1 cellular context compared by ENCODE assay signal in the genomic region with DNA sequence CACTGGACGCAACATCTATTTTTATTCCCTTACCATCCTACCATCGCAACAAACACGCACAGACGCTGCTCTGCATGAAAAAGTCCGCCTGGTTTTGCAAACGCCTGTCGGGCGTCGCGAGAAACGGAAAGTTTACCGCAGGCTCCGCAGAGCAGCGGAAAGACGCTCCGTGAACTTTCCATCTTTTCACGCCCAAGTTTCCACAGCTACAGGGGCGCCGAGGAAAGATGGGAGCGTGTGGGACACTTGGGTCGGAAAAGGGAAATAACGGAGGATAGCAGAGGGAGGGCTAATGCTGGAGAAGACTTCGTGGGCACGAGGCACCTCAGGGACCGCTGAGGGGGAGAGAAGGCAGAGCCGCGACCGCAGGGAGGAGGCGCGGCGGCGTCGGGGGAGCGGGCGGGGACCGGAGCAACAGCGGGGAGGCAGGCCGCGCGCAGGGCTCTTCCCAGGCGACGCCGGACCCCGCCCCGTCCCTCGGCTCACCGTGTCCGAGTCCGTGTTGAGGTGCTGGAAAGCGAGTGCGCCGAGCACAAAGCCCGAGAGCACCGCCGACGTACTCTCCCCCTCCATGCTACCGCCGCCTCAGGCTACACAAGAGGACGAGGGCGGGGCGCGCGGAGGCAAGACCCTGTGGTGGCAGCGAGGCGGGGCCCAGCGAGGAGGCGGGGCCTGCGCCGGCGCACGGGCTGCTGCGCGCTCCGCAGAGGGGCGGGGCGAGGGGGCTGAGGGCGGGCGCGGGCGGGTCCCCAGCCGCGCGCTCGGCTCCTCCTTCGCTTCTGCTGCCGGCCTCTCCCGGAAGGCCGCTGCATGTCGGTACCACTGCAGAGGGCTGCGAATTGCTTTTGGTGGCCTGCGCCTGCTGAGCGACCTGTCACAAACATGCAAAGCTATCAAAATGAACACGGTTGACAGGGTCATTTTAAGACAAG.
TF ChIP-seq lines count a peak whose summit lies in the region.

ABRAXAS1 (minus strand) TSS at position 601 of the 932 bp plus-strand sequence; CDS start at position 573, 28 bp downstream.

TF ChIP-seq in K562, 482 proteins besides CTCF, POLR2A, EP300 and RAD21 (continued from another document and continues in another):
- peak; percentile 53; the same call in 1 of the 2 replicates for TF ChIP-seq ZFP91 (CRISPR knock-in tag; IDR thresholded peaks at IDR 0.05)
- TF ChIP-seq ZNF41 (CRISPR knock-in tag; conservative IDR thresholded peaks at IDR 0.05), result no peak
- TF ChIP-seq, protein P1, sequence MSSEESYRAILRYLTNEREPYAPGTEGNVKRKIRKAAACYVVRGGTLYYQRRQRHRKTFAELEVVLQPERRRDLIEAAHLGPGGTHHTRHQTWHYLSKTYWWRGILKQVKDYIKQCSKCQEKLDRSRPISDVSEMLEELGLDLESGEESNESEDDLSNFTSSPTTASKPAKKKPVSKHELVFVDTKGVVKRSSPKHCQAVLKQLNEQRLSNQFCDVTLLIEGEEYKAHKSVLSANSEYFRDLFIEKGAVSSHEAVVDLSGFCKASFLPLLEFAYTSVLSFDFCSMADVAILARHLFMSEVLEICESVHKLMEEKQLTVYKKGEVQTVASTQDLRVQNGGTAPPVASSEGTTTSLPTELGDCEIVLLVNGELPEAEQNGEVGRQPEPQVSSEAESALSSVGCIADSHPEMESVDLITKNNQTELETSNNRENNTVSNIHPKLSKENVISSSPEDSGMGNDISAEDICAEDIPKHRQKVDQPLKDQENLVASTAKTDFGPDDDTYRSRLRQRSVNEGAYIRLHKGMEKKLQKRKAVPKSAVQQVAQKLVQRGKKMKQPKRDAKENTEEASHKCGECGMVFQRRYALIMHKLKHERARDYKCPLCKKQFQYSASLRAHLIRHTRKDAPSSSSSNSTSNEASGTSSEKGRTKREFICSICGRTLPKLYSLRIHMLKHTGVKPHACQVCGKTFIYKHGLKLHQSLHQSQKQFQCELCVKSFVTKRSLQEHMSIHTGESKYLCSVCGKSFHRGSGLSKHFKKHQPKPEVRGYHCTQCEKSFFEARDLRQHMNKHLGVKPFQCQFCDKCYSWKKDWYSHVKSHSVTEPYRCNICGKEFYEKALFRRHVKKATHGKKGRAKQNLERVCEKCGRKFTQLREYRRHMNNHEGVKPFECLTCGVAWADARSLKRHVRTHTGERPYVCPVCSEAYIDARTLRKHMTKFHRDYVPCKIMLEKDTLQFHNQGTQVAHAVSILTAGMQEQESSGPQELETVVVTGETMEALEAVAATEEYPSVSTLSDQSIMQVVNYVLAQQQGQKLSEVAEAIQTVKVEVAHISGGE (CRISPR knock-in tag; IDR thresholded peaks at IDR 0.05), result peak; percentile 64 to 96 (median 77); a peak in 5 of 6 replicates
- 0 out of 2 replicates have a peak, but pooled peaks have one; percentile 40 for TF ChIP-seq ZBED1 (IDR thresholded peaks at IDR 0.05)
- no peak for TF ChIP-seq ZNF707 (CRISPR knock-in tag; conservative IDR thresholded peaks at IDR 0.05)
- peak; percentile 74 for TF ChIP-seq SP1 (CRISPR knock-in tag; IDR thresholded peaks at IDR 0.05)
- TF ChIP-seq, protein P2, sequence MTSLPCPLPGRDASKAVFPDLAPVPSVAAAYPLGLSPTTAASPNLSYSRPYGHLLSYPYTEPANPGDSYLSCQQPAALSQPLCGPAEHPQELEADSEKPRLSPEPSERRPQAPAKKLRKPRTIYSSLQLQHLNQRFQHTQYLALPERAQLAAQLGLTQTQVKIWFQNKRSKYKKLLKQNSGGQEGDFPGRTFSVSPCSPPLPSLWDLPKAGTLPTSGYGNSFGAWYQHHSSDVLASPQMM (CRISPR knock-in tag; IDR thresholded peaks at IDR 0.05), result no peak
- peak; percentile 57; the same call in 1 of the 2 replicates for TF ChIP-seq MTA3 (IDR thresholded peaks at IDR 0.05; ENCODE audit: borderline replicate concordance)
- peak; percentile 30; the same call in 1 of the 2 replicates for TF ChIP-seq FOSL1 (tag; conservative IDR thresholded peaks at IDR 0.05)
- TF ChIP-seq KLF1 (tag; IDR thresholded peaks at IDR 0.05), result peak; percentile 31; the same call in 1 of the 2 replicates
- TF ChIP-seq THRB (CRISPR knock-in tag; conservative IDR thresholded peaks at IDR 0.05), result 0 out of 2 replicates have a peak, but pooled peaks have one; percentile 81
- peak; percentile 28; the same call in 1 of the 2 replicates for TF ChIP-seq BCL6 (CRISPR knock-in tag; IDR thresholded peaks at IDR 0.05)
- no peak for TF ChIP-seq TARDBP (IDR thresholded peaks at IDR 0.05)
- TF ChIP-seq ZEB2 (IDR thresholded peaks at IDR 0.05), result peak; percentile 24; the same call in 1 of the 2 replicates
- TF ChIP-seq ETV5 (CRISPR knock-in tag; IDR thresholded peaks at IDR 0.05; ENCODE audit: low read depth), result peak; percentile 54; the same call in 1 of the 2 replicates
- no peak for TF ChIP-seq AFF1 (IDR thresholded peaks at IDR 0.05; ENCODE audit: low read depth in 1 of 2, partially characterized antibody in 2 of 2)
- TF ChIP-seq CTBP1 (IDR thresholded peaks at IDR 0.05; ENCODE audit: borderline replicate concordance), result peak; percentile 87
- TF ChIP-seq YY1 (IDR thresholded peaks at IDR 0.05; ENCODE audit: borderline replicate concordance in 1 of 3, control insufficient read depth in 1 of 3, extremely low read depth in 1 of 3, insufficient read depth in 3 of 3, insufficient read length in 1 of 3, insufficient replicate concordance in 2 of 3, low read depth in 1 of 3, low read length in 2 of 3), result peak in 2 of 3 experiments; percentile 51 to 56
- peak; percentile 92 to 97 for TF ChIP-seq E2F6 (IDR thresholded peaks at IDR 0.05; ENCODE audit: borderline replicate concordance in 1 of 2, extremely low read depth in 1 of 2, insufficient read depth in 1 of 2, insufficient read length in 1 of 2, low read depth in 1 of 2, low read length in 1 of 2, poor library complexity in 1 of 2, severe bottlenecking in 1 of 2)
- peak; percentile 88 for TF ChIP-seq ZNF511 (CRISPR knock-in tag; IDR thresholded peaks at IDR 0.05)
- peak; percentile 93; the same call in 1 of the 2 replicates for TF ChIP-seq FOXK1 (CRISPR knock-in tag; IDR thresholded peaks at IDR 0.05; ENCODE audit: borderline replicate concordance)
- TF ChIP-seq SAFB (IDR thresholded peaks at IDR 0.05; ENCODE audit: borderline replicate concordance, low read depth, low read length), result no peak
- TF ChIP-seq, protein P3, sequence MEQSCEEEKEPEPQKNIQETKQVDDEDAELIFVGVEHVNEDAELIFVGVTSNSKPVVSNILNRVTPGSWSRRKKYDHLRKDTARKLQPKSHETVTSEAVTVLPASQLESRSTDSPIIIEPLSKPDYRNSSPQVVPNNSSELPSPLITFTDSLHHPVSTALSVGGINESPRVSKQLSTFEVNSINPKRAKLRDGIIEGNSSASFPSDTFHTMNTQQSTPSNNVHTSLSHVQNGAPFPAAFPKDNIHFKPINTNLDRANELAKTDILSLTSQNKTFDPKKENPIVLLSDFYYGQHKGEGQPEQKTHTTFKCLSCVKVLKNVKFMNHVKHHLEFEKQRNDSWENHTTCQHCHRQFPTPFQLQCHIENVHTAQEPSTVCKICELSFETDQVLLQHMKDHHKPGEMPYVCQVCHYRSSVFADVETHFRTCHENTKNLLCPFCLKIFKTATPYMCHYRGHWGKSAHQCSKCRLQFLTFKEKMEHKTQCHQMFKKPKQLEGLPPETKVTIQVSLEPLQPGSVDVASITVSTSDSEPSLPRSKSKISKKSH (CRISPR knock-in tag; IDR thresholded peaks at IDR 0.05), result no peak
- TF ChIP-seq, protein P4, sequence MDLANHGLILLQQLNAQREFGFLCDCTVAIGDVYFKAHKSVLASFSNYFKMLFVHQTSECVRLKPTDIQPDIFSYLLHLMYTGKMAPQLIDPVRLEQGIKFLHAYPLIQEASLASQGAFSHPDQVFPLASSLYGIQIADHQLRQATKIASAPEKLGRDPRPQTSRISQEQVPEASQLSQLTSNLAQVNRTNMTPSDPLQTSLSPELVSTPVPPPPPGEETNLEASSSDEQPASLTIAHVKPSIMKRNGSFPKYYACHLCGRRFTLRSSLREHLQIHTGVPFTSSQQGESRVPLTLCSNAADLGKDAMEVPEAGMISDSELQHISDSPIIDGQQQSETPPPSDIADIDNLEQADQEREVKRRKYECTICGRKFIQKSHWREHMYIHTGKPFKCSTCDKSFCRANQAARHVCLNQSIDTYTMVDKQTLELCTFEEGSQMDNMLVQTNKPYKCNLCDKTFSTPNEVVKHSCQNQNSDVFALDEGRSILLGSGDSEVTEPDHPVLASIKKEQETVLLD (IDR thresholded peaks at IDR 0.05), result peak; percentile 72
- no peak for TF ChIP-seq GTF2A2 (tag; IDR thresholded peaks at IDR 0.05)
- TF ChIP-seq MTF1 (CRISPR knock-in tag; IDR thresholded peaks at IDR 0.05; ENCODE audit: borderline replicate concordance), result no peak
- peak; percentile 79 for TF ChIP-seq RB1 (IDR thresholded peaks at IDR 0.05; ENCODE audit: low read depth)
- no peak for TF ChIP-seq PURB (CRISPR knock-in tag; IDR thresholded peaks at IDR 0.05; ENCODE audit: low read depth)
- 0 out of 2 replicates have a peak, but pooled peaks have one; percentile 38 for TF ChIP-seq ZNF76 (CRISPR knock-in tag; IDR thresholded peaks at IDR 0.05; ENCODE audit: borderline replicate concordance)
- no peak for TF ChIP-seq ZNF134 (CRISPR knock-in tag; conservative IDR thresholded peaks at IDR 0.05)
- peak; percentile 96 for TF ChIP-seq NCOA6 (IDR thresholded peaks at IDR 0.05)
